Comparison of ENCODE assay signal across 8 cellular contexts in the genomic region with DNA sequence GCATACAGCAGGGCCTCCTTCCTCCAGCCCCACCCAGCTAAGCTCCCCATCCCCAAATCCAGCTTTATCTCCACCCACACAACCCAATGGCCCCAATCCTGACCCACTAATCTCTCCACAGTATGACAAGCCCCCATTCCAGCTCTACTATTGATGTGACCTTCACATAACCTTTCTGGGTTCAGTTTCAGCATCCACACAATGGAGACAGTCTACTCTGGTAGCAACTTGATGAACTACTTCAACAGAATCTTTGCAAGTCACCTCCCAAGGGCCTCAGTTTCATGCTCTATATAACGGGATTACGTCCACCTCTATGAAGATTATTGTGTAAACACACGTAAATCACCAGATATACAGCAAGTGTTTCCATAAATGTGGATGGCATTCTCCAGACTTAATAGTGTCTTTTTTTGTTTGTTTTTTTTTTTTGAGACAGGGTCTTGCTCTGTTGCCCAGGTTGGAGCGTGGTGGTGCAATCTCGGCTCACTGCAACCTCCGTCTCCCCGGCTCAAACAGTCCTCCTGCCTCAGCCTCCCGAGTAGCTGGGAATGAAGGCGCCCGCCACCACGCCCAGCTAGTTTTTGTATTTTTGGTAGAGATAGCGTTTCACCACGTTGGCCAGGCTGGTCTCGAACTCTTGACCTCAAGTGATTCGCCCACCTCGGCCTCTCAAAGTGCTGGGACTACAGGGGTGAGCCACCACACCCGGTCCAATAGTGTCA. TPM values are rescaled to one million over a fixed set of nuclear protein-coding genes. Genes with fewer than 3 reads are reported as not detected.
DNase-seq lines count a peak whose midpoint lies in the region; ATAC-seq and TF ChIP-seq lines count a peak whose summit lies in the region.

No MANE protein-coding gene starts in this region.

- peak overlapping the region; percentile 94 for H3K4me3 ChIP-seq in CD8-positive, alpha-beta memory T cell (ENCODE audit: low read length)
- H3K4me3 ChIP-seq in ectodermal cell (ENCODE audit: insufficient read depth, low read depth, low read length): peak overlapping the region; percentile 93

- H3K27me3 Mint-ChIP-seq in CD8-positive, alpha-beta memory T cell: peaks cover 0 to 1% of the 10 kb centered on the region in 2 donors
- H3K27me3 Mint-ChIP-seq in neural crest cell (ENCODE audit: low read depth): no peaks in the 10 kb centered on the region

- WGBS in ectodermal cell, 2 experiments: 91% methylated on average over 17 of the region's 17 CpGs

- CTCF ChIA-PET in CD8-positive, alpha-beta memory T cell (lab: Charles Lee): interaction anchor here (3.9 kb wide), 1 partner anchor 10 kb away, joined by 31 read pairs; no protein-coding TSS in a partner anchor

- no peak for DNase-seq in CD8-positive, alpha-beta memory T cell
- DNase-seq in NCI-H82 (lab: John Stamatoyannopoulos, UW): peak; percentile 91
- no peak for DNase-seq in neural crest cell (ENCODE audit: low read depth, low spot score)
- no peak for DNase-seq in stimulated activated CD4-positive, alpha-beta T cell treated with anti-CD3 and anti-CD28 coated beads, Interleukin-2, amount 100 ng/mL, for 48 hours
- DNase-seq in HK-2 (ENCODE audit: unreplicated experiment): no peak

- peaks cover 18% of the 10 kb centered on the region for H3K4me1 ChIP-seq in CD8-positive, alpha-beta memory T cell (ENCODE audit: insufficient read depth, low read length)
- H3K4me1 ChIP-seq in ectodermal cell (ENCODE audit: control insufficient read depth, insufficient read depth, low read length): peaks cover 9% of the 10 kb centered on the region

- no peaks in the 10 kb centered on the region for H3K36me3 ChIP-seq in CD8-positive, alpha-beta memory T cell (ENCODE audit: insufficient read depth, low read length)
- H3K36me3 ChIP-seq in ectodermal cell (ENCODE audit: control insufficient read depth, insufficient read depth, low read length): peaks cover 3% of the 10 kb centered on the region

- no peaks in the 10 kb centered on the region for H3K27me3 ChIP-seq in CD8-positive, alpha-beta memory T cell (ENCODE audit: insufficient read depth, low read length, poor library complexity, severe bottlenecking)
- no peaks in the 10 kb centered on the region for H3K27me3 ChIP-seq in ectodermal cell (ENCODE audit: control insufficient read depth, insufficient read depth, low read length, poor library complexity, severe bottlenecking)

- POLR2A ChIA-PET in CD8-positive, alpha-beta memory T cell (lab: Charles Lee): no interaction called here

- ATAC-seq in GM21786 (IDR thresholded peaks at IDR 0.05; ENCODE audit: unreplicated experiment): no peak
- no peak for ATAC-seq in HG03045 (IDR thresholded peaks at IDR 0.05; ENCODE audit: unreplicated experiment)

- H3K9me3 Mint-ChIP-seq in CD8-positive, alpha-beta memory T cell: no peaks in the 10 kb centered on the region
- H3K9me3 Mint-ChIP-seq in neural crest cell: no peaks in the 10 kb centered on the region

- H3K36me3 Mint-ChIP-seq in CD8-positive, alpha-beta memory T cell: peaks cover 0 to 4% (median 0%) of the 10 kb centered on the region in 3 donors
- peaks cover 3% of the 10 kb centered on the region for H3K36me3 Mint-ChIP-seq in neural crest cell (ENCODE audit: low read depth)

- no peak overlapping the region for H3K27ac ChIP-seq in CD8-positive, alpha-beta memory T cell (ENCODE audit: low read depth, low read length)
- no peak overlapping the region for H3K27ac ChIP-seq in ectodermal cell (ENCODE audit: insufficient read depth, low read depth, low read length, poor library complexity, severe bottlenecking)

- peak overlapping the region; percentile 77 to 99 (median 80) for H3K4me3 Mint-ChIP-seq in CD8-positive, alpha-beta memory T cell
- no peak overlapping the region for H3K4me3 Mint-ChIP-seq in neural crest cell

- H3K9me3 ChIP-seq in CD8-positive, alpha-beta memory T cell (ENCODE audit: low read length): no peaks in the 10 kb centered on the region
- H3K9me3 ChIP-seq in ectodermal cell (ENCODE audit: control insufficient read depth, low read length): no peaks in the 10 kb centered on the region

- TF ChIP-seq CTCF in neural crest cell (conservative IDR thresholded peaks at IDR 0.05): no peak

- H3K27ac Mint-ChIP-seq in CD8-positive, alpha-beta memory T cell: peak overlapping the region in 7 of 8 donors; percentile 17 to 87 (median 74)
- H3K27ac Mint-ChIP-seq in neural crest cell (ENCODE audit: unreplicated experiment): peak overlapping the region; percentile 90

- H3K4me1 Mint-ChIP-seq in CD8-positive, alpha-beta memory T cell: peaks cover 11 to 21% (median 16%) of the 10 kb centered on the region in 3 donors
- peaks cover 13% of the 10 kb centered on the region for H3K4me1 Mint-ChIP-seq in neural crest cell

RNA-seq across cellular contexts. Expression of a gene that starts 1.4 kb away (rescaled TPM):
- 100 to 1,000 TPM; 169 to 175 TPM for total RNA-seq in CD8-positive, alpha-beta memory T cell
- polyA plus RNA-seq in CD8-positive, alpha-beta memory T cell: 21.4 TPM
- polyA plus RNA-seq in ectodermal cell (2013, experiment 1 of 4): 258 TPM
- 247 TPM for polyA plus RNA-seq in ectodermal cell (2013, experiment 2 of 4)
- 182 TPM for polyA plus RNA-seq in ectodermal cell (2013, experiment 3 of 4)
- polyA plus RNA-seq in ectodermal cell (2013, experiment 4 of 4): 195 TPM
- 358 TPM in 2 replicates for total RNA-seq in neural crest cell
